ENCODE assay signal across 8 cellular contexts in the genomic region with DNA sequence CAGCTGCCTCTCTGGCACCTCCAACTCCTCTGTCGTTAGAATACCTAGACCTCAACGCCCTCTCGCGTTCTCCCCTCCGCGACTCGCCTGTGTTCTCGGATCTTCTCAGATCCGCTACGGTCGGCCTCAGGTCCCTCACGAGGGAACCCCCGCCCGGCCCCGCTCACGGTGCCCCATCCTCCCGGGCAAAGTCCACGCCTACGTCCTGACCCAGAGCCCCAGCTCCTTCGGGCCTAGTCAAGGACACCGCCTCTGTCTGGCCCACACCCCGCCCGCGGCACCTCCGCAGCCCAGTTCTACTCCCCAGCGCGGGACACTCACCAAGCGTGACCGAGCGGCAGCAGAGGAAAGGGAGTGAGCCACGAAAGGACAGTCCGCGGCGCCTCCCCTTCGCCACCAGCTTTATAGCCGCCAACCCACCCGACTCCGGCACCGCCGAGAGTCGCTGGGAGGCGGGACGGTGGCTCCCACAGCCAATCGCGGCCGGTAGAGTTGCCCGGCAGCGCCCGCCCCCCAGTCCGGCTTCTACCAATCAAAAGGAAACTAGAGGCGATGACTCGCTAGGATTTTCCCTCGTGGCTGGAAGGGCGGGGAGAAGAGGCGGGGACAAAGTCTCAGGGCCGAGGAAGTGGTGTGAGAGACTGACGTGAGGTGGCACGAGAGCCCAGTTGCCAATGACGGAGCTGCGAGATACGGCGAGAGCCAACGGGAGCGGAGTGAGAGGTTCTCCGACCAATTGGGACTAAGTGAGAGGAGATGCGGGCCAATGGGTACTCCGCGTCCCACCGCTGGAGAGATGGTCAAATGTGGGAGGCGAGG. TPM values are rescaled to one million over a fixed set of nuclear protein-coding genes. Genes with fewer than 3 reads are reported as not detected.
DNase-seq lines count a peak whose midpoint lies in the region; ATAC-seq and TF ChIP-seq lines count a peak whose summit lies in the region.

A gene (minus strand): TSS at position 378 of the 819 bp plus-strand sequence. CDS start 14,447 bp downstream, outside the sequence.

- intact Hi-C loops in activated T-helper 1 cell treated with anti-CD3 and anti-CD28 coated beads, Interleukin-12 subunit alpha, Interleukin-12 subunit beta, Interleukin-2, Interleukin-4 antibody, amounts not matched to agents 30 ng/mL and 10 ng/mL and 1 ng/mL, durations not matched to agents 14 hours and 24 hours and 36 hours (cut with micrococcal nuclease) = loop anchor here (1.0 to 10.0 kb wide), 11 partner anchors 9 to 1438 kb away; a partner anchor contains a TSS
- intact Hi-C loops in esophagus squamous epithelium (cut with DNase I) = no loop called here

- H3K27ac ChIP-seq in DND-41 (ENCODE audit: low read length) (peak within 1 kb of the TSS; percentile 86), GM23248 (peak within 1 kb of the TSS; percentile 84), esophagus squamous epithelium (peak within 1 kb of the TSS; percentile 94 to 98 (median 97))

- in situ Hi-C loops in GM23248 (cut with MboI) = no loop called here

- H2AFZ ChIP-seq in DND-41 (ENCODE audit: low read depth, low read length) (peak within 1 kb of the TSS; percentile 61), GM23248 (peak within 1 kb of the TSS; percentile 98)

- WGBS in GM23248 (ENCODE audit: low coverage in 1 of 2, low lambda C conversion rate in 2 of 2, missing lambda C conversion rate in 2 of 2), 2 experiments = 1 to 2% methylated on average over 49 to 70 of the region's 70 CpGs
- 0% methylated on average over 33 to 50 of the region's 70 CpGs for WGBS in esophagus squamous epithelium, 2 donors

- H3K9me3 Mint-ChIP-seq in activated T-helper 1 cell treated with anti-CD3 and anti-CD28 coated beads, Interleukin-12 subunit alpha, Interleukin-12 subunit beta, Interleukin-2, Interleukin-4 antibody, amounts not matched to agents 30 ng/mL and 10 ng/mL and 1 ng/mL, durations not matched to agents 14 hours and 24 hours and 36 hours = peaks cover 10% of the 10 kb centered on the region

- H3K27ac Mint-ChIP-seq in activated T-helper 1 cell treated with anti-CD3 and anti-CD28 coated beads, Interleukin-12 subunit alpha, Interleukin-12 subunit beta, Interleukin-2, Interleukin-4 antibody, amounts not matched to agents 30 ng/mL and 10 ng/mL and 1 ng/mL, durations not matched to agents 14 hours and 24 hours and 36 hours = peak within 1 kb of the TSS; percentile 98

- DNase-seq in DND-41 (peak; percentile 100), GM23248 (peak; percentile 99), Kasumi-1 (lab: John Stamatoyannopoulos, UW) (peak; percentile 99), RPMI7951 (ENCODE audit: low read depth) (peak; percentile 99), esophagus squamous epithelium (lab: John Stamatoyannopoulos, UW) (peak; percentile 94), myocyte (ENCODE audit: low read depth) (peak; percentile 100)
- peak; percentile 99 for DNase-seq in activated T-helper 1 cell treated with anti-CD3 and anti-CD28 coated beads, Interleukin-12 subunit alpha, Interleukin-12 subunit beta, Interleukin-2, Interleukin-4 antibody, amounts not matched to agents 30 ng/mL and 10 ng/mL and 1 ng/mL, durations not matched to agents 14 hours and 24 hours and 36 hours (ENCODE audit: low spot score)
- peak; percentile 97 for DNase-seq in stimulated activated CD8-positive, alpha-beta memory T cell treated with anti-CD3 and anti-CD28 coated beads, Interleukin-7, amount 100 ng/mL, for 48 hours (ENCODE audit: extremely low read depth in 1 of 2, low read depth in 1 of 2)

- H3K4me3 ChIP-seq in DND-41 (ENCODE audit: low read depth in 1 of 2, low read length in 2 of 2) (peak within 1 kb of the TSS; percentile 89 to 94), GM23248 (peak within 1 kb of the TSS; percentile 88), esophagus squamous epithelium (peak within 1 kb of the TSS; percentile 84 to 93 (median 90))

- H3K36me3 Mint-ChIP-seq in activated T-helper 1 cell treated with anti-CD3 and anti-CD28 coated beads, Interleukin-12 subunit alpha, Interleukin-12 subunit beta, Interleukin-2, Interleukin-4 antibody, amounts not matched to agents 30 ng/mL and 10 ng/mL and 1 ng/mL, durations not matched to agents 14 hours and 24 hours and 36 hours (ENCODE audit: low read depth) = peaks cover 33% of the 10 kb centered on the region

- H3K9me3 ChIP-seq in DND-41 (ENCODE audit: insufficient read depth, low read length, severe bottlenecking) (no peaks in the 10 kb centered on the region), GM23248 (ENCODE audit: low read depth) (no peaks in the 10 kb centered on the region), esophagus squamous epithelium (no peaks in the 10 kb centered on the region)

- ATAC-seq in DND-41 (ENCODE audit: insufficient read depth, low read depth) = peak; percentile 93

- H3K27me3 ChIP-seq in DND-41 (ENCODE audit: insufficient read depth, low read length, poor library complexity) (no peaks in the 10 kb centered on the region), GM23248 (replicated peaks; ENCODE audit: insufficient read depth) (no peaks in the 10 kb centered on the region), esophagus squamous epithelium (no peaks in the 10 kb centered on the region)

- H3K4me1 Mint-ChIP-seq in activated T-helper 1 cell treated with anti-CD3 and anti-CD28 coated beads, Interleukin-12 subunit alpha, Interleukin-12 subunit beta, Interleukin-2, Interleukin-4 antibody, amounts not matched to agents 30 ng/mL and 10 ng/mL and 1 ng/mL, durations not matched to agents 14 hours and 24 hours and 36 hours (ENCODE audit: low read depth) = peaks cover 73% of the 10 kb centered on the region

- H3F3A ChIP-seq in GM23248 (ENCODE audit: insufficient read depth) = peaks cover 6% of the 10 kb centered on the region; the same call in 1 of the 2 replicates

- H3K4me1 ChIP-seq in DND-41 (ENCODE audit: insufficient read depth, low read length) (peaks cover 57% of the 10 kb centered on the region), GM23248 (ENCODE audit: insufficient read depth) (peaks cover 13% of the 10 kb centered on the region; the same call in 1 of the 2 replicates), esophagus squamous epithelium (peaks cover 9 to 63% (median 22%) of the 10 kb centered on the region in 3 donors)

- H3K79me2 ChIP-seq in DND-41 (ENCODE audit: insufficient read depth, low read length) (peaks cover 50% of the 10 kb centered on the region), GM23248 (ENCODE audit: insufficient read depth) (peaks cover 48% of the 10 kb centered on the region)

- TF ChIP-seq CTCF in DND-41 (IDR thresholded peaks at IDR 0.05; ENCODE audit: borderline replicate concordance, extremely low read depth, low read length, poor library complexity, severe bottlenecking) = peak; percentile 33
- TF ChIP-seq CTCF in esophagus squamous epithelium (IDR thresholded peaks at IDR 0.05) = peak in 1 of 6 experiments; percentile 15

- H4K20me1 ChIP-seq in DND-41 (ENCODE audit: insufficient read depth, low read length) (peaks cover 44% of the 10 kb centered on the region), GM23248 (ENCODE audit: insufficient read depth) (no peaks in the 10 kb centered on the region)

- H3K9ac ChIP-seq in DND-41 (ENCODE audit: low read depth, low read length) (peak within 1 kb of the TSS; percentile 82), GM23248 (peak within 1 kb of the TSS; percentile 92)

- no peaks in the 10 kb centered on the region for H3K27me3 Mint-ChIP-seq in activated T-helper 1 cell treated with anti-CD3 and anti-CD28 coated beads, Interleukin-12 subunit alpha, Interleukin-12 subunit beta, Interleukin-2, Interleukin-4 antibody, amounts not matched to agents 30 ng/mL and 10 ng/mL and 1 ng/mL, durations not matched to agents 14 hours and 24 hours and 36 hours (ENCODE audit: insufficient read depth)

- H3K36me3 ChIP-seq in DND-41 (ENCODE audit: insufficient read depth, low read length) (peaks cover 45% of the 10 kb centered on the region), GM23248 (ENCODE audit: low read depth) (no peaks in the 10 kb centered on the region), esophagus squamous epithelium (no peaks in the 10 kb centered on the region)

- peak in 3 of 4 donors; percentile 92 to 99 (median 97) for TF ChIP-seq POLR2A in esophagus squamous epithelium (IDR thresholded peaks at IDR 0.05)

- no peaks in the 10 kb centered on the region for H3K9me2 ChIP-seq in GM23248 (ENCODE audit: insufficient read depth)

- H3K4me2 ChIP-seq in DND-41 (ENCODE audit: insufficient read depth, low read length) (peak within 1 kb of the TSS; percentile 97), GM23248 (ENCODE audit: unreplicated experiment) (peak within 1 kb of the TSS; percentile 85)

- H3K4me3 Mint-ChIP-seq in activated T-helper 1 cell treated with anti-CD3 and anti-CD28 coated beads, Interleukin-12 subunit alpha, Interleukin-12 subunit beta, Interleukin-2, Interleukin-4 antibody, amounts not matched to agents 30 ng/mL and 10 ng/mL and 1 ng/mL, durations not matched to agents 14 hours and 24 hours and 36 hours = peak within 1 kb of the TSS; percentile 93

RNA-seq across cellular contexts. Expression of the gene that starts here (rescaled TPM):
- 10.4 and 14.8 TPM in 2 replicates for total RNA-seq in GM23248 (2014; rRNA removed; shearing (Covaris generic))
- 5.5 and 6.2 TPM in 2 replicates for polyA plus RNA-seq in GM23248 (2016; fragmentation: Nextera tagmentation; extraction: Ambion mirVana)
- total RNA-seq in RPMI7951 (2014; rRNA removed; shearing (Covaris generic)) = 17.6 and 18.9 TPM in 2 replicates
- total RNA-seq in activated T-helper 1 cell treated with anti-CD3 and anti-CD28 coated beads, Interleukin-12 subunit alpha, Interleukin-12 subunit beta, Interleukin-2, Interleukin-4 antibody, amounts not matched to agents 30 ng/mL and 10 ng/mL and 1 ng/mL, durations not matched to agents 14 hours and 24 hours and 36 hours = 216 and 218 TPM in 2 replicates
- total RNA-seq in esophagus squamous epithelium (100 to 1,000 TPM in 3 of 4 donors, 10 to 100 TPM in 1; 86.6 to 278 (median 148) TPM), myocyte (51.9 and 101 TPM in 2 replicates)
- polyA plus RNA-seq in myocyte (2012) = 61.3 TPM

Comparison
In these comparisons a context has a peak if more than half of its experiments do, and no peak if none do; other contexts are left out.
1. Peak in every context shown above with its lines: DNase-seq, ATAC-seq, H3K4me3 ChIP-seq and H3K27ac ChIP-seq.